In the genomic region with DNA sequence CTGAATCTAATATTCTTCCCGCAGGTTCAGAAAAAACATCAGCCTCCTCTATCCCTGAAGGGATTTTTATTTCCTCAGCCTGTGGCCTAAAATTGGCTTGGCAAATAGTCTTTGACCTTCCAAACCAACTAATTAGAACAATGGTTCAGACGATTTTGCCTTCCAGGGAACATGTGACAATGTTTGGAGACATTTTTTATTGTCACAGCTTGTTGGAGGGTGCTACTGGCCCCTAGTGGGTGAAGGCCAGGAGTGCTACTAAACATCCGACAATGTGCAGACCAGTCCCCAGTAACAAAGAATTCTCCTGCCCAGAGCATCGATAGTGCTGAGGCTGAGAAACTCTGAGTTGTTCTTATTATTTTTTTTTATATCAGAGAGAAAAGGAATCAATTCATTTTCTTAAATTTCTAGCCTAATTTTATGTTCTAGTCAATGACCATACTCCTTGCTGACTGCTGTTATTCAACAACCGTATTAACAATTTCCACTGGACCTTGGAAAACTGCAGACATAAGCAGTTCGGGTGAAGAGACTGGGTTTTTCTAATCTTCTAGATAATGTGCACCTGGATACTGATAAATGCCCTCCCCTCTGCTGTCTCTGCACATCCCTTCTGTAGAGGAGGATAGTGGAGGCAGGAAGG, we compare ENCODE assay signal across 9 cellular contexts.
DNase-seq lines count a peak whose midpoint lies in the region; ATAC-seq and TF ChIP-seq lines count a peak whose summit lies in the region.
"Had no signal": no experiment of that assay in that cellular context is flagged by ENCODE, and none has a peak within 500 bp of the region (broad histone marks: within the 10 kb centered on the region; RNA-seq: fewer than 3 reads in every experiment).

No MANE protein-coding gene starts in this region.

- ATAC-seq in RWPE2 (ENCODE audit: low read depth) (peak; percentile 64; the same call in 2 of the 3 replicates), gastroesophageal sphincter (no peak)

- H3K36me3 ChIP-seq in RWPE2 (ENCODE audit: low read depth) (no peaks in the 10 kb centered on the region), gastroesophageal sphincter (no peaks in the 10 kb centered on the region), thyroid gland (no peaks in the 10 kb centered on the region)

- H3K4me1 ChIP-seq in RWPE2 (ENCODE audit: insufficient read depth, poor library complexity, severe bottlenecking) (no peaks in the 10 kb centered on the region), gastroesophageal sphincter (peaks cover 0 to 7% (median 0%) of the 10 kb centered on the region in 3 donors), thyroid gland (no peaks in the 10 kb centered on the region)

- no peak for TF ChIP-seq EP300 in Ishikawa (IDR thresholded peaks at IDR 0.05; ENCODE audit: borderline replicate concordance)
- no peak for TF ChIP-seq EP300 in gastroesophageal sphincter (IDR thresholded peaks at IDR 0.05)

- WGBS in gastroesophageal sphincter (ENCODE audit: low coverage in 1 of 2), 2 donors: 63 to 71% methylated on average over 5 to 6 of the region's 6 CpGs
- 51 to 52% methylated on average over 6 of the region's 6 CpGs for WGBS in thyroid gland, 2 donors

- DNase-seq in GM03348 (ENCODE audit: low spot score) (peak; percentile 58), RWPE2 (ENCODE audit: low spot score) (no peak), thyroid gland (peak; percentile 8 to 9), GOT3 (lab: John Stamatoyannopoulos, UW) (no peak)
- DNase-seq in activated T-cell treated with anti-CD3 and anti-CD28 coated beads, Interleukin-2, amount 50 U/mL, for 1 hour: no peak
- no peak for DNase-seq in activated CD4-positive, alpha-beta T cell treated with anti-CD3 and anti-CD28 coated beads for 48 hours
- DNase-seq: naive B cell had no signal

- peak; percentile 40 for TF ChIP-seq RAD21 in Ishikawa (IDR thresholded peaks at IDR 0.05; ENCODE audit: low read depth)

- TF ChIP-seq POLR2A in gastroesophageal sphincter (IDR thresholded peaks at IDR 0.05) (no peak), thyroid gland (IDR thresholded peaks at IDR 0.05) (no peak)

- no peak overlapping the region for H3K27ac ChIP-seq in RWPE2 (ENCODE audit: poor library complexity, severe bottlenecking)
- H3K27ac ChIP-seq in gastroesophageal sphincter: no peak overlapping the region
- no peak overlapping the region for H3K27ac ChIP-seq in thyroid gland

- TF ChIP-seq CTCF in RWPE2 (IDR thresholded peaks at IDR 0.05; ENCODE audit: poor library complexity, severe bottlenecking): peak; percentile 55
- TF ChIP-seq CTCF in gastroesophageal sphincter (IDR thresholded peaks at IDR 0.05): peak; percentile 32 to 59 (median 48)
- TF ChIP-seq CTCF in thyroid gland (IDR thresholded peaks at IDR 0.05): peak in 3 of 6 experiments; percentile 25 to 45 (median 38)

- intact Hi-C loops in thyroid gland (cut with DNase I): no loop called here

- no peaks in the 10 kb centered on the region for H3K9me3 ChIP-seq in RWPE2 (ENCODE audit: severe bottlenecking)
- no peaks in the 10 kb centered on the region for H3K9me3 ChIP-seq in gastroesophageal sphincter
- no peaks in the 10 kb centered on the region for H3K9me3 ChIP-seq in thyroid gland

- H3K4me3 ChIP-seq in RWPE2 (ENCODE audit: severe bottlenecking) (no peak overlapping the region), gastroesophageal sphincter (no peak overlapping the region), thyroid gland (replicated peaks in 1 of 3) (no peak overlapping the region)

- H3K27me3 ChIP-seq in RWPE2 (ENCODE audit: insufficient read depth, poor library complexity, severe bottlenecking): no peaks in the 10 kb centered on the region
- no peaks in the 10 kb centered on the region for H3K27me3 ChIP-seq in gastroesophageal sphincter
- no peaks in the 10 kb centered on the region for H3K27me3 ChIP-seq in thyroid gland

TF ChIP-seq in Ishikawa, 13 proteins besides CTCF, POLR2A, EP300 and RAD21:
- TF ChIP-seq EGR1 (IDR thresholded peaks at IDR 0.05) (no peak), CREB1 (IDR thresholded peaks at IDR 0.05; ENCODE audit: low read depth) (no peak), ZBTB7A (IDR thresholded peaks at IDR 0.05; ENCODE audit: low read depth) (no peak), CEBPB (IDR thresholded peaks at IDR 0.05) (no peak), TCF12 (IDR thresholded peaks at IDR 0.05; ENCODE audit: low read depth) (no peak), TAF1 (IDR thresholded peaks at IDR 0.05; ENCODE audit: low read depth) (no peak), YY1 (IDR thresholded peaks at IDR 0.05; ENCODE audit: low read depth) (no peak), FOXM1 (IDR thresholded peaks at IDR 0.05; ENCODE audit: borderline replicate concordance, low read depth) (no peak), NFIC (IDR thresholded peaks at IDR 0.05) (no peak), TEAD4 (IDR thresholded peaks at IDR 0.05) (no peak)
- TF ChIP-seq, protein P1, sequence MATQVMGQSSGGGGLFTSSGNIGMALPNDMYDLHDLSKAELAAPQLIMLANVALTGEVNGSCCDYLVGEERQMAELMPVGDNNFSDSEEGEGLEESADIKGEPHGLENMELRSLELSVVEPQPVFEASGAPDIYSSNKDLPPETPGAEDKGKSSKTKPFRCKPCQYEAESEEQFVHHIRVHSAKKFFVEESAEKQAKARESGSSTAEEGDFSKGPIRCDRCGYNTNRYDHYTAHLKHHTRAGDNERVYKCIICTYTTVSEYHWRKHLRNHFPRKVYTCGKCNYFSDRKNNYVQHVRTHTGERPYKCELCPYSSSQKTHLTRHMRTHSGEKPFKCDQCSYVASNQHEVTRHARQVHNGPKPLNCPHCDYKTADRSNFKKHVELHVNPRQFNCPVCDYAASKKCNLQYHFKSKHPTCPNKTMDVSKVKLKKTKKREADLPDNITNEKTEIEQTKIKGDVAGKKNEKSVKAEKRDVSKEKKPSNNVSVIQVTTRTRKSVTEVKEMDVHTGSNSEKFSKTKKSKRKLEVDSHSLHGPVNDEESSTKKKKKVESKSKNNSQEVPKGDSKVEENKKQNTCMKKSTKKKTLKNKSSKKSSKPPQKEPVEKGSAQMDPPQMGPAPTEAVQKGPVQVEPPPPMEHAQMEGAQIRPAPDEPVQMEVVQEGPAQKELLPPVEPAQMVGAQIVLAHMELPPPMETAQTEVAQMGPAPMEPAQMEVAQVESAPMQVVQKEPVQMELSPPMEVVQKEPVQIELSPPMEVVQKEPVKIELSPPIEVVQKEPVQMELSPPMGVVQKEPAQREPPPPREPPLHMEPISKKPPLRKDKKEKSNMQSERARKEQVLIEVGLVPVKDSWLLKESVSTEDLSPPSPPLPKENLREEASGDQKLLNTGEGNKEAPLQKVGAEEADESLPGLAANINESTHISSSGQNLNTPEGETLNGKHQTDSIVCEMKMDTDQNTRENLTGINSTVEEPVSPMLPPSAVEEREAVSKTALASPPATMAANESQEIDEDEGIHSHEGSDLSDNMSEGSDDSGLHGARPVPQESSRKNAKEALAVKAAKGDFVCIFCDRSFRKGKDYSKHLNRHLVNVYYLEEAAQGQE (IDR thresholded peaks at IDR 0.05; ENCODE audit: low read depth): no peak
- TF ChIP-seq, protein P2, sequence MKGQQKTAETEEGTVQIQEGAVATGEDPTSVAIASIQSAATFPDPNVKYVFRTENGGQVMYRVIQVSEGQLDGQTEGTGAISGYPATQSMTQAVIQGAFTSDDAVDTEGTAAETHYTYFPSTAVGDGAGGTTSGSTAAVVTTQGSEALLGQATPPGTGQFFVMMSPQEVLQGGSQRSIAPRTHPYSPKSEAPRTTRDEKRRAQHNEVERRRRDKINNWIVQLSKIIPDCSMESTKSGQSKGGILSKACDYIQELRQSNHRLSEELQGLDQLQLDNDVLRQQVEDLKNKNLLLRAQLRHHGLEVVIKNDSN (IDR thresholded peaks at IDR 0.05): no peak
- TF ChIP-seq, protein P3, sequence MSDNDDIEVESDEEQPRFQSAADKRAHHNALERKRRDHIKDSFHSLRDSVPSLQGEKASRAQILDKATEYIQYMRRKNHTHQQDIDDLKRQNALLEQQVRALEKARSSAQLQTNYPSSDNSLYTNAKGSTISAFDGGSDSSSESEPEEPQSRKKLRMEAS (IDR thresholded peaks at IDR 0.05): no peak

Comparison
In these comparisons a context has a peak if more than half of its experiments do, and no peak if none do; other contexts are left out.
1. DNase-seq: peak in GM03348 (single experiment) and thyroid gland (2 of 2); none in RWPE2 (single experiment), GOT3 (single experiment), activated T-cell treated with anti-CD3 and anti-CD28 coated beads, Interleukin-2, amount 50 U/mL, for 1 hour (single experiment) and activated CD4-positive, alpha-beta T cell treated with anti-CD3 and anti-CD28 coated beads for 48 hours (single experiment).